26 cellular contexts compared by ENCODE assay signal in the genomic region with DNA sequence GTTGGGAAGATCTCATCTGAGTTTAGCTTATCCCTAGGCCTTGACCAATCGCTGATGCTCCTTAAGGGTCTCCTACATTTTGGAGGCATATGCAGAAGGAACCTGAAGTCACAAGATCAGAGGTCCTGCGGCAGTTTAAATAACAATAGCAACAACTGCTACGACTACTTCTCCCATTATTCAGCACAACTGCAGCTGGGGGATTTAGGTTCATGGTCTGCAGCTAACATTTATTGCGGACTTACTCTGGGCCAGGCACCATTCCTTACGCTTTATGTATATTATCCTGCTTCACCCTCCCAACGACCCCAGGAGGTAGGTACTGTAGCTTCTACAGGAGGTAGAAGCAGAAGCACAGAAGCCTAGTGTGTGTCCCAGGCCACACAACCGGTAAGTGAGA.
"Had no signal": no experiment of that assay in that cellular context is flagged by ENCODE, and none has a peak within 500 bp of the region (broad histone marks: within the 10 kb centered on the region; RNA-seq: fewer than 3 reads in every experiment).

No MANE protein-coding gene starts in this region.

- DNase-seq: colonic mucosa; effector memory CD4-positive, alpha-beta T cell; erythroblast; head of caudate nucleus; kidney; left lung; mesendoderm; midbrain; naive thymus-derived CD8-positive, alpha-beta T cell; nephron progenitor cell; stimulated activated CD4-positive, alpha-beta T cell treated with anti-CD3 and anti-CD28 coated beads, Interleukin-12 subunit alpha, Interleukin-12 subunit beta, amount 100 ng/mL, for 4 hours; stimulated activated CD4-positive, alpha-beta T cell treated with anti-CD3 and anti-CD28 coated beads, Interleukin-1b, Interleukin-23, amount 100 ng/mL, for 48 hours; stimulated activated CD4-positive, alpha-beta T cell treated with anti-CD3 and anti-CD28 coated beads, Interleukin-4, amount 100 ng/mL, for 1 hour; stimulated activated CD8-positive, alpha-beta memory T cell treated with anti-CD3 and anti-CD28 coated beads, Interleukin-4, amount 100 ng/mL, for 48 hours; stimulated activated naive CD4-positive, alpha-beta T cell; stimulated activated naive CD8-positive, alpha-beta T cell treated with anti-CD3 and anti-CD28 coated beads, Interleukin-15, amount 100 ng/mL, for 72 hours; transverse colon; upper lobe of right lung; uterus had no signal

- H3K4me1 ChIP-seq: colonic mucosa, left lung, prostate gland, right atrium auricular region, suprapubic skin, transverse colon, upper lobe of right lung, uterus had no signal

- H3K9me3 ChIP-seq: colonic mucosa, left lung, neutrophil, prostate gland, right atrium auricular region, suprapubic skin, transverse colon, upper lobe of right lung, uterus had no signal

- H3K27ac Mint-ChIP-seq: dendritic cell treated with granulocyte-macrophage colony-stimulating factor and Interleukin-4, amounts not matched to agents 40 ng/mL and 50 ng/mL, for 4 days; naive thymus-derived CD8-positive, alpha-beta T cell; nephron progenitor cell; stimulated activated naive CD8-positive, alpha-beta T cell treated with anti-CD3 and anti-CD28 coated beads, Interleukin-15, amount 100 ng/mL, for 72 hours had no signal

- H3K4me3 Mint-ChIP-seq: dendritic cell treated with granulocyte-macrophage colony-stimulating factor and Interleukin-4, amounts not matched to agents 40 ng/mL and 50 ng/mL, for 4 days; naive thymus-derived CD8-positive, alpha-beta T cell; nephron progenitor cell; stimulated activated naive CD8-positive, alpha-beta T cell treated with anti-CD3 and anti-CD28 coated beads, Interleukin-15, amount 100 ng/mL, for 72 hours had no signal

- H3K27ac ChIP-seq: colonic mucosa, left lung, neutrophil, prostate gland, right atrium auricular region, suprapubic skin, transverse colon, upper lobe of right lung, uterus had no signal

- ATAC-seq: left lung; naive thymus-derived CD8-positive, alpha-beta T cell; sciatic nerve; stimulated activated naive CD8-positive, alpha-beta T cell treated with anti-CD3 and anti-CD28 coated beads, Interleukin-15, amount 100 ng/mL, for 72 hours; upper lobe of right lung had no signal

- H3K36me3 Mint-ChIP-seq: naive thymus-derived CD8-positive, alpha-beta T cell had no signal

- H3K4me3 ChIP-seq: colonic mucosa, left lung, prostate gland, right atrium auricular region, smooth muscle cell, suprapubic skin, transverse colon, upper lobe of right lung, uterus had no signal

- H3K4me1 Mint-ChIP-seq: naive thymus-derived CD8-positive, alpha-beta T cell; stimulated activated naive CD8-positive, alpha-beta T cell treated with anti-CD3 and anti-CD28 coated beads, Interleukin-15, amount 100 ng/mL, for 72 hours had no signal

- H3K27me3 ChIP-seq: colonic mucosa, neutrophil, right atrium auricular region, transverse colon, upper lobe of right lung, uterus had no signal

- H3K4me2 ChIP-seq: smooth muscle cell had no signal

- H3K36me3 ChIP-seq: colonic mucosa, left lung, neutrophil, prostate gland, right atrium auricular region, suprapubic skin, transverse colon, upper lobe of right lung, uterus had no signal
